In the genomic region with DNA sequence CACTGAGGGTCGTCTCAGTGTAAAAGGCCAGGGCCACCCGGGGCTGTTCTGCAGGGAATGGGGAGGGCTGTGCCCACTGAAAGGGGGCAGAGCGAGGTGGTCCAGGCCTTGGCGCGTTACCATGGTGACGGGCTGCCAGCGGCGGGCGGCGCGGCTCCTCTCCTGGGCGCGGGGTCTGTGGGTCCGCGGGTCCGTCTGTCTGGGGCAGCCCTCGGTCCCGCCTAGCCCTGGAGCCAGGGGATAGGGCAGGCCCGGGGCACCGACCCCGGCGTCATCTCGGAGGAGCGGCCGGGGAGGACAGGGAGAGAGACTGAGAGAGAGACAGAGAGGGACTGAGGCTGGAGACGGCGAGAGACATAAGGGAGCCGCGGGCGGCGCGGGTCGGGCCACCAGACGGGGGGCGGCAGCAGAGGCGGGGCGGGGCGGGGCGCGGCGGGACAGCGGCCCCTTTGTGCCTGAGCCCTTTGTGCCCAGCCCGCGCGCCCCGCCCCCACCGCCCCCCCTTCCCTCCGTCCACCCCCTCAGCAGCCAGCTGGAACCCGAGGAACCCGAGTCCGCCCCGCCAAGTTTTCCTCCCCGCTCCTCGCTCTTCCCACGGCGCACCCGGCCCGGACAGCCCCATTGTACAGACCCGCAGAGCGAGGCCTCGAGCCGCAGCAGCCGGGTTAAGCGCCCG, we compare ENCODE assay signal across 10 cellular contexts. TPM values are rescaled to one million over a fixed set of nuclear protein-coding genes. Genes with fewer than 3 reads are reported as not detected.
DNase-seq lines count a peak whose midpoint lies in the region; ATAC-seq, FAIRE-seq and TF ChIP-seq lines count a peak whose summit lies in the region.
"Had no signal": no experiment of that assay in that cellular context is flagged by ENCODE, and none has a peak within 500 bp of the region (broad histone marks: within the 10 kb centered on the region; RNA-seq: fewer than 3 reads in every experiment).

A gene with protein sequence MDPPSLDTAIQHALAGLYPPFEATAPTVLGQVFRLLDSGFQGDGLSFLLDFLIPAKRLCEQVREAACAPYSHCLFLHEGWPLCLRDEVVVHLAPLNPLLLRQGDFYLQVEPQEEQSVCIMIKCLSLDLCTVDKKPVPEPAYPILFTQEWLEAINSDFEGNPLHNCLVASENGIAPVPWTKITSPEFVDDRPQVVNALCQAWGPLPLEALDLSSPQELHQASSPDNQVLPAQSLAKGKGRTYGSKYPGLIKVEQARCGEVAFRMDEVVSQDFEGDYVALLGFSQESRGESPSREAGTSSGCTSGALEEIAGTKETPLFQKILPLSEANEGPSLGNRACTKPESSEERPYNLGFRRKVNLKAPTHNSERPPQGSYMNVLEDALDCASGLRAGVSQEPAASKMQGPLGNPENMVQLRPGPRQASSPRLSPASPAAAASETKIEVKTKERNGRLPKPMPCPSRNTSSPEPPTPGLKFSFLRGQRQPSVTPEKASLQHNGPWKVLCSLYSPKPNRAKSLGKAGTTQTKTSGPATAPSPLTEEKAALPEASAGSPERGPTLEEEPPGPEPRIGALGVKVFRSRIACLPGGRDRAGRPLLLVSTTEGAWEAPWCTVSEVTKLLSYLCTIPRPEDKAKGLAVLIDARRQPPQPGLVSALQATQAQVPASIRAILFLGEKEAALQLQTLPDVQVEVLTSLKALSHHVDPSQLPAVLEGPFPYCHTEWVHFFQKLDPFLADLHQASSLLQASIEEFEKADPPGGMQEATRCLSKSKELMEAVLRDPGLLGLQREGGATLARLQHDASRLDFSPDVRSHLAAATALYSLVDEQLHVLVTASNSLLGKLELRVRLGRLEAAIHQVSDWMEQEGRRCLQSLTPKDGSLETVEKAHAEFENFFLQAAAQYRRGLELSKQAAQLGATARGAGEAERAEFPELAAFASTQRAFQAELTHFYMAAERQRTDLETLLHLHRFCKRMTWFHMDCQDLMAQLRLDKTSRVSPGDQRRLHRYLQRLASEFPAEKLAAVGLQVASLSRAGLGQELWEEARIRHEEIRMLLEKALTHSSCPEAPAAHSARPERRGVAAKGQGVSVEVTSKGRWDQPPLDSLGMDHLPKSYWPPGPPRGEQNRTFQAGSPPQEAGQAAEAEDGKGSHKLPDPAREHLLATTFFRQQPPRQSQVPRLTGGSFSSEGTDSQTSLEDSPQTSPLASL (minus strand): TSS at position 358 of the 676 bp plus-strand sequence. CDS start 235 bp downstream, at position 123.

- TF ChIP-seq EP300 in upper lobe of left lung (IDR thresholded peaks at IDR 0.05): no peak

- H3K9me3 Mint-ChIP-seq in naive B cell: peaks cover 0 to 7% (median 0%) of the 10 kb centered on the region in 7 donors
- H3K9me3 Mint-ChIP-seq in CD8-positive, alpha-beta T cell: no peaks in the 10 kb centered on the region

- peaks cover 63 to 87% (median 86%) of the 10 kb centered on the region in 3 donors for H3K27me3 Mint-ChIP-seq in naive B cell
- H3K27me3 Mint-ChIP-seq in CD8-positive, alpha-beta T cell (ENCODE audit: low read depth): peaks cover 56% of the 10 kb centered on the region

- WGBS in upper lobe of left lung, 2 donors: 8% methylated on average over 10 to 55 of the region's 65 CpGs

- H3K4me3 Mint-ChIP-seq in naive B cell: peak within 1 kb of the TSS in 5 of 8 donors; percentile 1 to 61 (median 38)
- H3K4me3 Mint-ChIP-seq in CD8-positive, alpha-beta T cell: no peak within 1 kb of the TSS

- peak within 1 kb of the TSS in 3 of 4 donors; percentile 30 to 76 (median 66) for H3K27ac ChIP-seq in upper lobe of left lung
- no peak within 1 kb of the TSS for H3K27ac ChIP-seq in MM.1S (ENCODE audit: low read length)
- H3K27ac ChIP-seq in CD8-positive, alpha-beta T cell (ENCODE audit: low read depth, low read length): no peak within 1 kb of the TSS
- H3K27ac ChIP-seq: 22Rv1 had no signal

- no peaks in the 10 kb centered on the region for H3F3A ChIP-seq in MM.1S (ENCODE audit: insufficient read depth, low read length)

- no peaks in the 10 kb centered on the region for H3K9me2 ChIP-seq in MM.1S (replicated peaks; ENCODE audit: insufficient read depth, low read length)

- H3K27me3 ChIP-seq in upper lobe of left lung (peaks cover 0 to 11% (median 6%) of the 10 kb centered on the region in 4 donors), MM.1S (replicated peaks; ENCODE audit: insufficient read depth, low read length) (no peaks in the 10 kb centered on the region)
- peaks cover 14% of the 10 kb centered on the region for H3K27me3 ChIP-seq in CD8-positive, alpha-beta T cell (ENCODE audit: insufficient read depth, low read length)

- FAIRE-seq in frontal cortex (lab: Jason Lieb, UNC): no peak

- peaks cover 0 to 13% of the 10 kb centered on the region in 2 donors for H3K36me3 Mint-ChIP-seq in naive B cell
- H3K36me3 Mint-ChIP-seq in CD8-positive, alpha-beta T cell: no peaks in the 10 kb centered on the region

- no peak for TF ChIP-seq POLR2A in upper lobe of left lung (IDR thresholded peaks at IDR 0.05)

- H3K36me3 ChIP-seq in upper lobe of left lung: no peaks in the 10 kb centered on the region
- H3K36me3 ChIP-seq in MM.1S (replicated peaks; ENCODE audit: insufficient read depth, low read length): no peaks in the 10 kb centered on the region
- H3K36me3 ChIP-seq in CD8-positive, alpha-beta T cell (ENCODE audit: insufficient read depth, low read length): no peaks in the 10 kb centered on the region

- CTCF ChIA-PET in CD8-positive, alpha-beta T cell (lab: Charles Lee): no interaction called here

- H2AFZ ChIP-seq in MM.1S (ENCODE audit: low read length): no peak within 1 kb of the TSS

- ATAC-seq in naive B cell (ENCODE audit: low read depth in 2 of 2) (no peak), upper lobe of left lung (ENCODE audit: low FRiP score in 2 of 2) (peak in 1 of 2 donors; percentile 84)
- no peak for ATAC-seq in CD8-positive, alpha-beta T cell

- H3K4me1 ChIP-seq in upper lobe of left lung: peaks cover 0 to 10% (median 2%) of the 10 kb centered on the region in 4 donors
- no peaks in the 10 kb centered on the region for H3K4me1 ChIP-seq in MM.1S (ENCODE audit: low read length)
- H3K4me1 ChIP-seq in CD8-positive, alpha-beta T cell (ENCODE audit: insufficient read depth, low read length): no peaks in the 10 kb centered on the region

- H3K27ac Mint-ChIP-seq in naive B cell: peak within 1 kb of the TSS in 1 of 6 donors; percentile 86
- no peak within 1 kb of the TSS for H3K27ac Mint-ChIP-seq in CD8-positive, alpha-beta T cell

- POLR2A ChIA-PET in CD8-positive, alpha-beta T cell (lab: Charles Lee): no interaction called here

- peaks cover 6 to 10% (median 6%) of the 10 kb centered on the region in 3 donors for H3K4me1 Mint-ChIP-seq in naive B cell
- no peaks in the 10 kb centered on the region for H3K4me1 Mint-ChIP-seq in CD8-positive, alpha-beta T cell (ENCODE audit: low read depth)

- no peak within 1 kb of the TSS for H3K9ac ChIP-seq in MM.1S (ENCODE audit: low read length)

- intact Hi-C loops in CD8-positive, alpha-beta T cell (cut with DNase I, micrococcal nuclease): no loop called here

- H3K4me2 ChIP-seq in MM.1S (ENCODE audit: low read depth, low read length): no peak within 1 kb of the TSS

- no peaks in the 10 kb centered on the region for H3K79me2 ChIP-seq in MM.1S (ENCODE audit: low read length)

- TF ChIP-seq CTCF in upper lobe of left lung (IDR thresholded peaks at IDR 0.05) (no peak), MM.1S (IDR thresholded peaks at IDR 0.05; ENCODE audit: low read length) (no peak)
- no peak for TF ChIP-seq CTCF in CD8-positive, alpha-beta T cell (IDR thresholded peaks at IDR 0.05)

- DNase-seq in DMS 273 (lab: John Stamatoyannopoulos, UW; ENCODE audit: unreplicated experiment) (peak; percentile 74), DMS 273 treated with DMSO at 0.1 percent for 48 hours (lab: John Stamatoyannopoulos, UW) (no peak), frontal cortex (ENCODE audit: low spot score in 2 of 2) (peak; percentile 70 to 86), naive B cell (no peak), upper lobe of left lung (peak in 1 of 2 donors; percentile 85), AML-193 (lab: John Stamatoyannopoulos, UW) (no peak), MM.1S (no peak)
- DNase-seq in CD8-positive, alpha-beta T cell: no peak
- DNase-seq: KG1 had no signal

- H3K4me3 ChIP-seq in upper lobe of left lung (peak within 1 kb of the TSS in 3 of 4 donors; percentile 24 to 41 (median 32)), MM.1S (ENCODE audit: low read length) (no peak within 1 kb of the TSS)
- no peak within 1 kb of the TSS for H3K4me3 ChIP-seq in CD8-positive, alpha-beta T cell (ENCODE audit: low read depth, low read length)

- H4K20me1 ChIP-seq in MM.1S (ENCODE audit: insufficient read depth, low read length): no peaks in the 10 kb centered on the region

- H3K9me3 ChIP-seq in upper lobe of left lung: no peaks in the 10 kb centered on the region
- H3K9me3 ChIP-seq in MM.1S (replicated peaks; ENCODE audit: insufficient read depth, low read length): no peaks in the 10 kb centered on the region
- no peaks in the 10 kb centered on the region for H3K9me3 ChIP-seq in CD8-positive, alpha-beta T cell (ENCODE audit: low read length)

RNA-seq across cellular contexts. Expression of the gene that starts here (rescaled TPM):
- total RNA-seq in frontal cortex (1.2 TPM), upper lobe of left lung (1 to 10 TPM in 3 of 6 donors, under 1 TPM in 3; 0.15 to 3.1 (median 1.4) TPM)
- polyA plus RNA-seq in naive B cell (ENCODE audit: low read depth in 6 of 6): not detected
- total RNA-seq in CD8-positive, alpha-beta T cell: not detected

Comparison
In these comparisons a context has a peak if more than half of its experiments do, and no peak if none do; other contexts are left out.
1. DNase-seq: peak in DMS 273 (single experiment) and frontal cortex (2 of 2); none in DMS 273 treated with DMSO at 0.1 percent for 48 hours (single experiment), naive B cell (single experiment), AML-193 (0 of 2), MM.1S (single experiment) and CD8-positive, alpha-beta T cell (0 of 7).
2. H3K27ac ChIP-seq: peak in upper lobe of left lung (3 of 4); none in MM.1S (single experiment) and CD8-positive, alpha-beta T cell (single experiment).
3. H3K4me3 ChIP-seq: peak in upper lobe of left lung (3 of 4); none in MM.1S (single experiment) and CD8-positive, alpha-beta T cell (single experiment).